In genomic region chr1:17661546-17662157, GRCh38 we compare ENCODE assay signal across 8 cellular contexts.
DNase-seq lines count a peak whose midpoint lies in the region; ATAC-seq and TF ChIP-seq lines count a peak whose summit lies in the region.

No MANE protein-coding gene starts in this region.

- no peak overlapping the region for H3K9ac ChIP-seq in Loucy (ENCODE audit: low read depth, low read length, poor library complexity, severe bottlenecking)

- H3K27ac ChIP-seq in right lobe of liver: no peak overlapping the region

- DNase-seq in NCI-H2029 (lab: John Stamatoyannopoulos, UW) (peak; percentile 10), NCI-H2029 treated with DMSO at 0.1 percent for 48 hours (lab: John Stamatoyannopoulos, UW) (no peak), choroid plexus epithelial cell (ENCODE audit: low read depth) (peak; percentile 72), right lobe of liver (peak in 2 of 3 donors; percentile 52 to 65)
- DNase-seq in activated CD4-positive, CD25-positive, alpha-beta regulatory T cell treated with anti-CD3 and anti-CD28 coated beads, Interleukin-2, amount 50 U/mL, for 72 hours: peak; percentile 69
- peak; percentile 18 for DNase-seq in stimulated activated CD8-positive, alpha-beta memory T cell treated with anti-CD3 and anti-CD28 coated beads, Interleukin-12 subunit alpha, Interleukin-12 subunit beta, amount 100 ng/mL, for 1 hour (ENCODE audit: low read depth)

- H3K4me3 ChIP-seq in Loucy (ENCODE audit: low read length, poor library complexity, severe bottlenecking): no peak overlapping the region
- no peak overlapping the region for H3K4me3 ChIP-seq in choroid plexus epithelial cell (ENCODE audit: low read depth, low read length)
- no peak overlapping the region for H3K4me3 ChIP-seq in right lobe of liver

- H2AFZ ChIP-seq in Loucy (ENCODE audit: low read length): no peak overlapping the region

- WGBS in right lobe of liver (ENCODE audit: insufficient coverage, low coverage, low lambda C conversion rate, missing lambda C conversion rate): 42% methylated on average over 6 of the region's 15 CpGs

- H3K9me2 ChIP-seq in Loucy (replicated peaks; ENCODE audit: low read depth, low read length): no peaks in the 10 kb centered on the region

- H3K4me1 ChIP-seq in Loucy (ENCODE audit: insufficient read depth, low read length, poor library complexity, severe bottlenecking) (no peaks in the 10 kb centered on the region), right lobe of liver (peaks cover 0 to 4% (median 0%) of the 10 kb centered on the region in 4 donors)

- TF ChIP-seq CTCF in Loucy (conservative IDR thresholded peaks at IDR 0.05; ENCODE audit: low read length): peak; percentile 95
- peak; percentile 87 for TF ChIP-seq CTCF in choroid plexus epithelial cell (conservative IDR thresholded peaks at IDR 0.05; ENCODE audit: low read depth, low read length)
- peak; percentile 62 to 75 (median 74) for TF ChIP-seq CTCF in right lobe of liver (IDR thresholded peaks at IDR 0.05)

- intact Hi-C loops in right lobe of liver (cut with DNase I): no loop called here

- no peaks in the 10 kb centered on the region for H3K9me3 ChIP-seq in Loucy (ENCODE audit: insufficient read depth, low read depth, low read length)
- no peaks in the 10 kb centered on the region for H3K9me3 ChIP-seq in right lobe of liver

- no peaks in the 10 kb centered on the region for H3F3A ChIP-seq in Loucy (ENCODE audit: low read depth)

- H3K79me2 ChIP-seq in Loucy (ENCODE audit: insufficient read depth, low read length): no peaks in the 10 kb centered on the region

- H3K36me3 ChIP-seq in Loucy (ENCODE audit: insufficient read depth, low read length) (no peaks in the 10 kb centered on the region), right lobe of liver (peaks cover 0 to 90% (median 45%) of the 10 kb centered on the region in 4 donors)

- TF ChIP-seq POLR2A in right lobe of liver (IDR thresholded peaks at IDR 0.05): no peak

- H3K4me2 ChIP-seq in Loucy (ENCODE audit: low read depth, low read length, poor library complexity, severe bottlenecking): no peak overlapping the region

- no peaks in the 10 kb centered on the region for H4K20me1 ChIP-seq in Loucy (ENCODE audit: insufficient read depth, low read length, poor library complexity, severe bottlenecking)

- ATAC-seq in right lobe of liver (peak; percentile 16 to 43 (median 29)), GM18502 (IDR thresholded peaks at IDR 0.05; ENCODE audit: poor library complexity, unreplicated experiment) (no peak)

- H3K27me3 ChIP-seq in Loucy (ENCODE audit: insufficient read depth, low read length, poor library complexity, severe bottlenecking) (no peaks in the 10 kb centered on the region), right lobe of liver (no peaks in the 10 kb centered on the region)
